9 cellular contexts compared by ENCODE assay signal in the genomic region with DNA sequence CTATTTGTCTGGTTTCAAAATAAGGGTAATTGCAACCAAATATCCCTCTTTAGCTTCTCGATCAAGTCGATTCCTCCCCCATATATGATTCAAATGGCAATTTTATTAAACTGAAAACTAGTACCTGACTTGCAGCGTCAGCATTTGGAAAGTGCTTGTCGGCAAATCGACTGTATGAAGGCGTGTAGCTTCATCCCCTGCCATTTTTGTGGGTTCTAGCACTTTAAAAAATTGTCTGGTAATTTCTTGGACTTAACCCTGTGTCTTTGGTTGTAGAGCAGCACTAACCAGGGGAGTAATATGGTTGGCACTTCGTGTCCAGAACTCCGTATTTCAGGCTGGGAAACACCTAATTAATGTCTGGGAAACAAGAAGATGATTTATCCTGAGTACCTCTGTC. TPM values are rescaled to one million over a fixed set of nuclear protein-coding genes. Genes with fewer than 3 reads are reported as not detected.
DNase-seq lines count a peak whose midpoint lies in the region; TF ChIP-seq lines count a peak whose summit lies in the region.
"Had no signal": no experiment of that assay in that cellular context is flagged by ENCODE, and none has a peak within 500 bp of the region (broad histone marks: within the 10 kb centered on the region; RNA-seq: fewer than 3 reads in every experiment).

No MANE protein-coding gene starts in this region.

- H4K20me1 ChIP-seq in GM23248 (ENCODE audit: insufficient read depth): no peaks in the 10 kb centered on the region

- H3K79me2 ChIP-seq in GM23248 (ENCODE audit: insufficient read depth): peaks cover 47% of the 10 kb centered on the region

- H3K9me3 ChIP-seq in GM23248 (ENCODE audit: low read depth) (no peaks in the 10 kb centered on the region), SJSA1 (replicated peaks) (no peaks in the 10 kb centered on the region)
- H3K9me3 ChIP-seq: thyroid gland had no signal

- H3K9ac ChIP-seq in GM23248: peak overlapping the region; percentile 77

- peak overlapping the region; percentile 96 for H2AFZ ChIP-seq in GM23248

- H3K4me1 ChIP-seq in GM23248 (ENCODE audit: insufficient read depth) (peaks cover 14% of the 10 kb centered on the region; the same call in 1 of the 2 replicates), SJSA1 (replicated peaks) (peaks cover 10% of the 10 kb centered on the region; the same call in 1 of the 2 replicates)

- in situ Hi-C loops in GM23248 (cut with MboI): loop anchor here (25.0 kb wide), 1 partner anchor 318 kb away; no protein-coding TSS in a partner anchor

- H3K9me2 ChIP-seq in GM23248 (ENCODE audit: insufficient read depth): no peaks in the 10 kb centered on the region

- 0 out of 2 replicates have a peak, but pooled peaks cover 4% of the 10 kb centered on the region for H3F3A ChIP-seq in GM23248 (ENCODE audit: insufficient read depth)

- peak overlapping the region; percentile 41 for H3K27ac ChIP-seq in GM23248
- no peak overlapping the region for H3K27ac ChIP-seq in SJSA1
- H3K27ac ChIP-seq: thyroid gland had no signal

- H3K36me3 ChIP-seq in GM23248 (ENCODE audit: low read depth) (peaks cover 13% of the 10 kb centered on the region), SJSA1 (no peaks in the 10 kb centered on the region)
- H3K36me3 ChIP-seq: thyroid gland had no signal

- no peak for TF ChIP-seq CTCF in fibroblast of pulmonary artery (IDR thresholded peaks at IDR 0.05; ENCODE audit: low read length, missing control alignments)

- H3K4me2 ChIP-seq in GM23248 (ENCODE audit: unreplicated experiment): peak overlapping the region; percentile 96

- peak; percentile 56 for DNase-seq in GM23248
- DNase-seq in SJSA1 (ENCODE audit: low read depth in 1 of 2, low spot score in 2 of 2): no peak
- peak; percentile 45 for DNase-seq in fibroblast of pulmonary artery (ENCODE audit: low read depth)
- peak; percentile 52 for DNase-seq in putamen (ENCODE audit: low spot score)
- DNase-seq in OCI-M2 (lab: John Stamatoyannopoulos, UW; ENCODE audit: unreplicated experiment): no peak
- no peak for DNase-seq in OCI-M1 (lab: John Stamatoyannopoulos, UW)
- no peak for DNase-seq in activated naive CD4-positive, alpha-beta T cell (lab: John Stamatoyannopoulos, UW)
- no peak for DNase-seq in stimulated activated CD4-positive, alpha-beta T cell treated with anti-CD3 and anti-CD28 coated beads, Interleukin-4, amount 100 ng/mL, for 1 hour

- 2% methylated on average over 8 of the region's 8 CpGs for WGBS in GM23248 (ENCODE audit: low coverage in 1 of 2, low lambda C conversion rate in 2 of 2, missing lambda C conversion rate in 2 of 2), 2 experiments

- H3K27me3 ChIP-seq in GM23248 (replicated peaks; ENCODE audit: insufficient read depth) (no peaks in the 10 kb centered on the region), SJSA1 (replicated peaks) (0 out of 2 replicates have a peak, but pooled peaks cover 5% of the 10 kb centered on the region)
- H3K27me3 ChIP-seq: thyroid gland had no signal

- peak overlapping the region; percentile 95 for H3K4me3 ChIP-seq in GM23248
- peak overlapping the region; percentile 63 for H3K4me3 ChIP-seq in SJSA1
- H3K4me3 ChIP-seq in fibroblast of pulmonary artery (replicated peaks; ENCODE audit: low read depth, low read length): peak overlapping the region; percentile 75

RNA-seq across cellular contexts. Expression of gene MME, which starts 0.6 kb away (rescaled TPM):
- total RNA-seq in GM23248 (2014; rRNA removed; shearing (Covaris generic)): 204 and 302 TPM in 2 replicates
- 82.3 and 88.5 TPM in 2 replicates for polyA plus RNA-seq in GM23248 (2016; fragmentation: Nextera tagmentation; extraction: Ambion mirVana)
- total RNA-seq in SJSA1 (2014; rRNA removed; shearing (Covaris generic)): 8.9 and 19.1 TPM in 2 replicates

Comparison
In these comparisons a context has a peak if more than half of its experiments do, and no peak if none do; other contexts are left out.
1. DNase-seq: peak in GM23248 (single experiment), fibroblast of pulmonary artery (single experiment) and putamen (single experiment); none in SJSA1 (0 of 2), OCI-M2 (single experiment), OCI-M1 (single experiment), activated naive CD4-positive, alpha-beta T cell (0 of 4) and stimulated activated CD4-positive, alpha-beta T cell treated with anti-CD3 and anti-CD28 coated beads, Interleukin-4, amount 100 ng/mL, for 1 hour (single experiment).
2. RNA of gene MME, which starts 0.6 kb away (total RNA-seq): 204 to 302 TPM in GM23248; 8.9 to 19.1 TPM in SJSA1; every median in the first group is over 10 times any median in the second.
3. Peak in every context shown above with its lines, with median percentiles within 50 percentile points of each other: H3K4me3 ChIP-seq.